Comparison of ENCODE assay signal across 8 cellular contexts in genomic region chr1:45521413-45522323, GRCh38. TPM values are rescaled to one million over a fixed set of nuclear protein-coding genes. Genes with fewer than 3 reads are reported as not detected.
DNase-seq lines count a peak whose midpoint lies in the region; ATAC-seq and TF ChIP-seq lines count a peak whose summit lies in the region.

PRDX1 (minus strand) TSS chr1:45521884; CDS start chr1:45519043, 2,841 bp downstream.

- TF ChIP-seq CTCF in ovary (IDR thresholded peaks at IDR 0.05) (peak in 2 of 3 donors; percentile 8 to 43), thyroid gland (IDR thresholded peaks at IDR 0.05) (peak in 3 of 6 experiments; percentile 17 to 44 (median 27))

- peak within 1 kb of the TSS; percentile 81 for H3K4me3 ChIP-seq in GM08714 (ENCODE audit: low read length)
- H3K4me3 ChIP-seq in ovary = peak within 1 kb of the TSS; percentile 69
- H3K4me3 ChIP-seq in thyroid gland (replicated peaks in 1 of 3) = peak within 1 kb of the TSS; percentile 95 to 100 (median 98)

- ATAC-seq in HG02588 (IDR thresholded peaks at IDR 0.05; ENCODE audit: unreplicated experiment) = peak; percentile 71

- TF ChIP-seq POLR2A in ovary (IDR thresholded peaks at IDR 0.05) (peak; percentile 99), thyroid gland (IDR thresholded peaks at IDR 0.05) (peak; percentile 99 to 100)

- peak within 1 kb of the TSS; percentile 92 for H3K27ac Mint-ChIP-seq in activated naive CD8-positive, alpha-beta T cell treated with anti-CD3 and anti-CD28 coated beads for 36 hours

- peak; percentile 98 for DNase-seq in NCI-H1092 (lab: John Stamatoyannopoulos, UW)
- DNase-seq in SKM-1 treated with dmso at 0.1 percent for 144 hours (lab: John Stamatoyannopoulos, UW; ENCODE audit: unreplicated experiment) = peak; percentile 94
- DNase-seq in activated naive CD8-positive, alpha-beta T cell treated with anti-CD3 and anti-CD28 coated beads for 36 hours = peak; percentile 97
- DNase-seq in head of caudate nucleus = peak; percentile 95 to 99 (median 98)
- DNase-seq in ovary = peak; percentile 97 to 99 (median 98)
- peak; percentile 96 to 97 for DNase-seq in thyroid gland

- H3K27ac ChIP-seq in ovary = peak within 1 kb of the TSS; percentile 75 to 93
- H3K27ac ChIP-seq in thyroid gland = peak within 1 kb of the TSS; percentile 96 to 99 (median 98)

- intact Hi-C loops in head of caudate nucleus (cut with DNase I) = no loop called here
- intact Hi-C loops in ovary (cut with DNase I) = loop anchor here in 1 of 4 donors (5.0 kb wide), 1 partner anchor 46 kb away; no protein-coding TSS in a partner anchor
- intact Hi-C loops in thyroid gland (cut with DNase I) = no loop called here

- TF ChIP-seq EP300 in ovary (IDR thresholded peaks at IDR 0.05) = no peak

- 0% methylated on average over 40 to 72 of the region's 72 CpGs for WGBS in ovary, 3 donors
- WGBS in thyroid gland, 2 donors = 1 to 2% methylated on average over 21 to 26 of the region's 72 CpGs

- H3K27me3 ChIP-seq in ovary (no peaks in the 10 kb centered on the region), thyroid gland (no peaks in the 10 kb centered on the region)

- peaks cover 45% of the 10 kb centered on the region for H3K4me1 Mint-ChIP-seq in activated naive CD8-positive, alpha-beta T cell treated with anti-CD3 and anti-CD28 coated beads for 36 hours

- peaks cover 8% of the 10 kb centered on the region for H3K27me3 Mint-ChIP-seq in activated naive CD8-positive, alpha-beta T cell treated with anti-CD3 and anti-CD28 coated beads for 36 hours

- H3K4me1 ChIP-seq in ovary (ENCODE audit: insufficient read depth) (peaks cover 12% of the 10 kb centered on the region), thyroid gland (peaks cover 35% of the 10 kb centered on the region in 2 donors)

- H3K9me3 Mint-ChIP-seq in activated naive CD8-positive, alpha-beta T cell treated with anti-CD3 and anti-CD28 coated beads for 36 hours = no peaks in the 10 kb centered on the region

- H3K36me3 Mint-ChIP-seq in activated naive CD8-positive, alpha-beta T cell treated with anti-CD3 and anti-CD28 coated beads for 36 hours = peaks cover 26% of the 10 kb centered on the region

- H3K4me3 Mint-ChIP-seq in activated naive CD8-positive, alpha-beta T cell treated with anti-CD3 and anti-CD28 coated beads for 36 hours = peak within 1 kb of the TSS; percentile 93

- H3K36me3 ChIP-seq in ovary (no peaks in the 10 kb centered on the region), thyroid gland (peaks cover 5 to 12% of the 10 kb centered on the region in 2 donors)

- H3K9me3 ChIP-seq in ovary (no peaks in the 10 kb centered on the region), thyroid gland (no peaks in the 10 kb centered on the region)

RNA-seq across cellular contexts. Expression of gene PRDX1, which starts in this region (rescaled TPM):
- 100 to 1,000 TPM; 746 to 755 TPM for total RNA-seq in activated naive CD8-positive, alpha-beta T cell treated with anti-CD3 and anti-CD28 coated beads for 36 hours
- total RNA-seq in ovary (100 to 1,000 TPM; 127 to 332 (median 250) TPM), thyroid gland (1,000 to 10,000 TPM in 2 of 4 donors, 100 to 1,000 TPM in 2; 872 to 1,202 (median 1,015) TPM)
- polyA plus RNA-seq in ovary = 100 to 1,000 TPM; 291 to 461 TPM

Comparison
In these comparisons a context has a peak if more than half of its experiments do, and no peak if none do; other contexts are left out.
1. Peak in every context shown above with its lines: DNase-seq, ATAC-seq, H3K4me3 ChIP-seq and H3K27ac ChIP-seq.